In the genomic region with DNA sequence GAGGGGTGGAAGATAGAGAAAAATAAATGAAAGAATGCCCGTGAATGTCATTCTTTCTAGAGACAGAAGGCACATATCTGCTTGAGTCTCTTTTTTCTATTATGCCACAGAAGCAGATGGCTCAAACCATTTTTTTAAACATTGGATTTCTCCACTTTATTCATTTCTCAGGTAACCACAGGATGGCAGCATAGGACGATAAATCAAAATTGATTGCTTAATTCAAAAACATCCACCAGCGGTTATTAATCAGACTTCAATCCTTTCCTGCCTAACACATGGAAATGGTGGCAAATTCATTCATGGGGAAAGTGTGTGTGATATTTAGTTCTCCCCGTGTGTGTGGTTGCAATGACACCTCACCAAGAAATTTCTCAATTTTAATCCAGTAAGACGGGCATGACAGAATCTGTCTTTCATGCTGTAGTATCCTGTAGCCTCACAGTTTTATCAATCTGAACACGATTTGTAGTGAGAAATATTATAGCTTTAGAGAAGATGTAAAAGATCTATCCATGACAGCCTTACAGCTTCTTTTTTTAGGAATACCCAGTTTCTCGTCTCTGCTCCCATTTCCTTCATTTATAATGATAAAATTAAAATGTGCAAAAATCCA, we compare ENCODE assay signal across 8 cellular contexts.
A peak's percentile ranks its signal among the peaks of the same experiment; 100 is the strongest.
DNase-seq lines count a peak whose midpoint lies in the region; ATAC-seq and TF ChIP-seq lines count a peak whose summit lies in the region.

No MANE protein-coding gene starts in this region.

- H4K20me1 ChIP-seq in HCT116 (ENCODE audit: insufficient read depth), result no peaks in the 10 kb centered on the region

- RAD21 ChIA-PET in HCT116 (lab: Charles Lee; ENCODE audit: low non-redundant PET in 1 of 2, low total read pairs in 2 of 2, uncharacterized antibody in 2 of 2, unreplicated experiment in 2 of 2), result no interaction called here

- H2AFZ ChIP-seq in HCT116 (ENCODE audit: low read depth, low read length, poor library complexity, severe bottlenecking) (peak overlapping the region; percentile 97), parathyroid adenoma (peak overlapping the region; percentile 14)

- CTCF ChIA-PET in HCT116 (lab: Charles Lee), result interaction anchor here (0.9 to 2.0 kb wide), 3 partner anchors 11 to 1096 kb away, joined by 5 to 10 read pairs (median 5); no protein-coding TSS in a partner anchor

- intact Hi-C loops in HCT116 (cut with micrococcal nuclease) (loop anchor here (2.0 to 10.0 kb wide), 4 partner anchors 592 to 1098 kb away; no protein-coding TSS in a partner anchor), stomach (cut with DNase I; ENCODE audit: low total_unique reads) (no loop called here)

- TF ChIP-seq EP300 in stomach (IDR thresholded peaks at IDR 0.05), result no peak

- H3K9ac ChIP-seq in HCT116 (ENCODE audit: low read length), result no peak overlapping the region
- no peak overlapping the region for H3K9ac ChIP-seq in parathyroid adenoma

- H3K79me2 ChIP-seq in HCT116 (ENCODE audit: insufficient read depth, low read length) (no peaks in the 10 kb centered on the region), parathyroid adenoma (no peaks in the 10 kb centered on the region)

- DNase-seq in HCT116 (ENCODE audit: low read depth, low spot score), result peak; percentile 63
- peak; percentile 12 for DNase-seq in NCI-H2227 treated with DMSO at 0.1 percent for 48 hours (lab: John Stamatoyannopoulos, UW)
- peak; percentile 6 for DNase-seq in cerebellum (ENCODE audit: low spot score)
- DNase-seq in activated CD8-positive, alpha-beta memory T cell treated with anti-CD3 and anti-CD28 coated beads for 24 hours, result no peak
- DNase-seq in activated T-cell treated with anti-CD3 and anti-CD28 coated beads, Interleukin-2, amount 50 U/mL, for 48 hours, result no peak
- DNase-seq in activated naive CD4-positive, alpha-beta T cell (lab: John Stamatoyannopoulos, UW), result no peak
- no peak for DNase-seq in stomach

- ATAC-seq in HCT116, result peak; percentile 61

- H3K4me1 ChIP-seq in HCT116 (ENCODE audit: control insufficient read depth in 1 of 2, insufficient read depth in 2 of 2, low read length in 2 of 2), result peaks cover 0 to 4% of the 10 kb centered on the region in 2 experiments; a peak in 2 of 4 replicates
- no peaks in the 10 kb centered on the region for H3K4me1 ChIP-seq in parathyroid adenoma
- peaks cover 0 to 4% (median 0%) of the 10 kb centered on the region in 4 donors for H3K4me1 ChIP-seq in stomach

- H3K27ac ChIP-seq in HCT116 (ENCODE audit: low read depth, low read length), result no peak overlapping the region
- H3K27ac ChIP-seq in parathyroid adenoma, result no peak overlapping the region
- H3K27ac ChIP-seq in stomach, result no peak overlapping the region

- POLR2A ChIA-PET in HCT116 (lab: Charles Lee), result no interaction called here

- TF ChIP-seq RAD21 in HCT116 (IDR thresholded peaks at IDR 0.05; ENCODE audit: low read depth), result peak; percentile 80

- H3K4me3 ChIP-seq in HCT116 (replicated peaks in 1 of 2; ENCODE audit: low read depth in 1 of 2, low read length in 2 of 2) (no peak overlapping the region), parathyroid adenoma (ENCODE audit: low read depth, low read length) (peak overlapping the region; percentile 6), stomach (no peak overlapping the region)

- H3K27me3 ChIP-seq in HCT116 (ENCODE audit: insufficient read depth, low read length), result no peaks in the 10 kb centered on the region
- no peaks in the 10 kb centered on the region for H3K27me3 ChIP-seq in parathyroid adenoma (ENCODE audit: control insufficient read depth, insufficient read depth, low read length)
- no peaks in the 10 kb centered on the region for H3K27me3 ChIP-seq in stomach

- H3K36me3 ChIP-seq in HCT116 (ENCODE audit: control insufficient read depth in 1 of 2, insufficient read depth in 2 of 2, low read length in 2 of 2) (no peaks in the 10 kb centered on the region), parathyroid adenoma (ENCODE audit: control insufficient read depth, insufficient read depth, low read length) (no peaks in the 10 kb centered on the region), stomach (no peaks in the 10 kb centered on the region)

- H3K9me3 ChIP-seq in HCT116 (ENCODE audit: control insufficient read depth in 1 of 2, insufficient read depth in 1 of 2, low read depth in 1 of 2, low read length in 2 of 2) (no peaks in the 10 kb centered on the region), parathyroid adenoma (ENCODE audit: control insufficient read depth, low read length) (no peaks in the 10 kb centered on the region), stomach (no peaks in the 10 kb centered on the region)

- H3K4me2 ChIP-seq in HCT116 (ENCODE audit: low read length), result peak overlapping the region; percentile 63
- no peak overlapping the region for H3K4me2 ChIP-seq in parathyroid adenoma (ENCODE audit: low read length)

- TF ChIP-seq POLR2A in HCT116 (IDR thresholded peaks at IDR 0.05; ENCODE audit: borderline replicate concordance, extremely low read depth, insufficient read depth, insufficient read length) (no peak), stomach (IDR thresholded peaks at IDR 0.05) (no peak)

- peak; percentile 36 to 62 (median 52); a peak in 4 of 6 replicates for TF ChIP-seq CTCF in HCT116 (IDR thresholded peaks at IDR 0.05 in 2 of 3, conservative IDR thresholded peaks at IDR 0.05 in 1 of 3; ENCODE audit: borderline replicate concordance in 1 of 3, insufficient read depth in 1 of 3, low read depth in 2 of 3, low read length in 2 of 3)
- no peak for TF ChIP-seq CTCF in parathyroid adenoma (IDR thresholded peaks at IDR 0.05)
- peak in 3 of 7 experiments; percentile 20 to 56 (median 36) for TF ChIP-seq CTCF in stomach (IDR thresholded peaks at IDR 0.05)

- no TSS peak for BruUV-seq in HCT116 (replicated peaks; lab: Mats Ljungman, UMichigan)

- no peaks in the 10 kb centered on the region for H3K9me2 ChIP-seq in HCT116 (ENCODE audit: insufficient read depth)

- 34 to 40% (median 37%) methylated on average over 7 of the region's 7 CpGs for WGBS in stomach, 5 donors

TF ChIP-seq in HCT116, 20 proteins besides CTCF, POLR2A, EP300 and RAD21:
- TF ChIP-seq CEBPB (IDR thresholded peaks at IDR 0.05; ENCODE audit: low read depth) (peak; percentile 88), EZH2 (IDR thresholded peaks at IDR 0.05) (no peak)
TF ChIP-seq in HCT116: peak in this region for 1.

Comparison
In these comparisons a context has a peak if more than half of its experiments do, and no peak if none do; other contexts are left out.
1. DNase-seq: peak in HCT116 (single experiment), NCI-H2227 treated with DMSO at 0.1 percent for 48 hours (single experiment) and cerebellum (single experiment); none in activated CD8-positive, alpha-beta memory T cell treated with anti-CD3 and anti-CD28 coated beads for 24 hours (single experiment), activated T-cell treated with anti-CD3 and anti-CD28 coated beads, Interleukin-2, amount 50 U/mL, for 48 hours (0 of 2), activated naive CD4-positive, alpha-beta T cell (0 of 4) and stomach (single experiment).